ENCODE assay signal across 19 cellular contexts in genomic region chr21:34456180-34456579, GRCh38. TPM values are rescaled to one million over a fixed set of nuclear protein-coding genes. Genes with fewer than 3 reads are reported as not detected.
"Had no signal": no experiment of that assay in that cellular context is flagged by ENCODE, and none has a peak within 500 bp of the region (broad histone marks: within the 10 kb centered on the region; RNA-seq: fewer than 3 reads in every experiment).

No MANE protein-coding gene starts in this region.

RNA-seq across cellular contexts. Expression of gene SMIM34, which starts 32.4 kb away (rescaled TPM):
- total RNA-seq: hepatocyte; kidney epithelial cell; left cardiac atrium; left colon; left lobe of liver; left ventricle myocardium inferior; left ventricle myocardium superior; liver; lung microvascular endothelial cell; mammary epithelial cell; mesenteric fat pad; mesothelial cell of epicardium; mononuclear cell; mucosa of descending colon; mucosa of gallbladder; myocyte; naive thymus-derived CD4-positive, alpha-beta T cell; naive thymus-derived CD8-positive, alpha-beta T cell had no signal
- polyA plus RNA-seq: immature natural killer cell; liver; mammary epithelial cell; naive thymus-derived CD4-positive, alpha-beta T cell; naive thymus-derived CD8-positive, alpha-beta T cell had no signal

RNA-seq across cellular contexts. Expression of gene KCNE1, which starts 55.8 kb away (rescaled TPM):
- total RNA-seq: kidney epithelial cell had no signal
- polyA plus RNA-seq: immature natural killer cell; naive thymus-derived CD4-positive, alpha-beta T cell; naive thymus-derived CD8-positive, alpha-beta T cell had no signal
